2 cellular contexts compared by ENCODE assay signal in genomic region chr22:42135688-42136087, GRCh38. TPM values are rescaled to one million over a fixed set of nuclear protein-coding genes. Genes with fewer than 3 reads are reported as not detected.
"Had no signal": no experiment of that assay in that cellular context is flagged by ENCODE, and none has a peak within 500 bp of the region (broad histone marks: within the 10 kb centered on the region; RNA-seq: fewer than 3 reads in every experiment).

No MANE protein-coding gene starts in this region.

RNA-seq across cellular contexts. Expression of gene CYP2D6, which starts 5.1 kb away (rescaled TPM):
- total RNA-seq: thoracic aorta had no signal
- polyA plus RNA-seq: immature natural killer cell had no signal
